ENCODE assay signal across 23 cellular contexts in the genomic region with DNA sequence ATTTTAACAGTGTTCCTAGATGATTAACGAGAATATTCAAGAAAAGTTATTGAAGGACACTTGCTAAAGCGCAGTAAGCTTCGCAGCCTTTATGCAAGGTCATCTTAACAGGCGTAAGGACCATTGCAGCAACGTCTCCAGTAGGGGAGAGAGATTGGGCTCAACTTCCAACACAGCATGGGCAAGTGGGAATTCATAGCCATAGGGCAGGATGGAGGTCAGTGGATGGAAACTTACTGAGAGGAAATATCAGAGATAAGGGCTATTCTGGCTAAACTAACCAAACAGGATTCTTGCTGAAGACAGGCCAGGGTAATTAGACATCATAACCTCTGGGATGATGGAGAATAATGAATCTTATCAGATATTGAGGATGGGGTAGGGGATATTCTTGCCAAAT.
"Had no signal": no experiment of that assay in that cellular context is flagged by ENCODE, and none has a peak within 500 bp of the region (broad histone marks: within the 10 kb centered on the region; RNA-seq: fewer than 3 reads in every experiment).

No MANE protein-coding gene starts in this region.

- H3K4me1 ChIP-seq: colonic mucosa, right lobe of liver had no signal

- H3K27ac Mint-ChIP-seq: memory B cell; mesothelial cell of epicardium; naive B cell; natural killer cell treated with Interleukin-12 subunit alpha and Interleukin-12 subunit beta and Interleukin-15 and Interleukin-18, amount 100 ng/mL, for 72 hours; neural progenitor cell; progenitor cell of endocrine pancreas; stimulated activated naive B cell treated with anti-CD40 and anti-IgM and Interleukin-4, amounts not matched to agents 10 μg/mL and 1 μg/mL and 100 μg/mL, for 72 hours; stimulated activated naive CD8-positive, alpha-beta T cell treated with anti-CD3 and anti-CD28 coated beads, Interleukin-15, Interleukin-2, amounts not matched to agents 100 ng/mL and 50 ng/mL, for 24 hours; type B pancreatic cell had no signal

- H3K9me3 ChIP-seq: colonic mucosa, mucosa of descending colon, right lobe of liver had no signal

- H3K4me2 ChIP-seq: neural progenitor cell had no signal

- H3K79me2 ChIP-seq: parathyroid adenoma had no signal

- H3K36me3 Mint-ChIP-seq: naive B cell had no signal

- H3K4me3 ChIP-seq: colonic mucosa, lung, mucosa of descending colon, neural progenitor cell, right lobe of liver had no signal

- H3K27ac ChIP-seq: colonic mucosa, neural progenitor cell, parathyroid adenoma, right lobe of liver had no signal

- H3K9ac ChIP-seq: neural progenitor cell, parathyroid adenoma had no signal

- H3K4me3 Mint-ChIP-seq: memory B cell; mesothelial cell of epicardium; naive B cell; natural killer cell treated with Interleukin-12 subunit alpha and Interleukin-12 subunit beta and Interleukin-15 and Interleukin-18, amount 100 ng/mL, for 72 hours; neural progenitor cell; stimulated activated naive B cell treated with anti-CD40 and anti-IgM and Interleukin-4, amounts not matched to agents 10 μg/mL and 1 μg/mL and 100 μg/mL, for 72 hours; stimulated activated naive CD8-positive, alpha-beta T cell treated with anti-CD3 and anti-CD28 coated beads, Interleukin-15, Interleukin-2, amounts not matched to agents 100 ng/mL and 50 ng/mL, for 24 hours; type B pancreatic cell had no signal

- ATAC-seq: left lobe of liver; mucosa of descending colon; natural killer cell treated with Interleukin-12 subunit alpha and Interleukin-12 subunit beta and Interleukin-15 and Interleukin-18, amount 100 ng/mL, for 72 hours; right lobe of liver; stimulated activated naive B cell treated with anti-CD40 and anti-IgM and Interleukin-4, amounts not matched to agents 10 μg/mL and 1 μg/mL and 100 μg/mL, for 72 hours had no signal

- H2AFZ ChIP-seq: neural progenitor cell, parathyroid adenoma had no signal

- H3K27me3 ChIP-seq: colonic mucosa, neural progenitor cell, right lobe of liver had no signal

- H3K9me3 Mint-ChIP-seq: memory B cell; mesothelial cell of epicardium; naive B cell; natural killer cell treated with Interleukin-12 subunit alpha and Interleukin-12 subunit beta and Interleukin-15 and Interleukin-18, amount 100 ng/mL, for 72 hours; neural progenitor cell; stimulated activated naive B cell treated with anti-CD40 and anti-IgM and Interleukin-4, amounts not matched to agents 10 μg/mL and 1 μg/mL and 100 μg/mL, for 72 hours; stimulated activated naive CD8-positive, alpha-beta T cell treated with anti-CD3 and anti-CD28 coated beads, Interleukin-15, Interleukin-2, amounts not matched to agents 100 ng/mL and 50 ng/mL, for 24 hours; type B pancreatic cell had no signal

- H3K4me1 Mint-ChIP-seq: naive B cell; neural progenitor cell; stimulated activated naive B cell treated with anti-CD40 and anti-IgM and Interleukin-4, amounts not matched to agents 10 μg/mL and 1 μg/mL and 100 μg/mL, for 72 hours had no signal

- H3K27me3 Mint-ChIP-seq: progenitor cell of endocrine pancreas, type B pancreatic cell had no signal

- DNase-seq: colonic mucosa; dermis blood vessel endothelial cell; effector memory CD4-positive, alpha-beta T cell; erythroblast; head of caudate nucleus; kidney; mucosa of descending colon; naive B cell; right lobe of liver; small intestine; stimulated activated CD4-positive, alpha-beta T cell treated with anti-CD3 and anti-CD28 coated beads, Interleukin-15, amount 100 ng/mL, for 24 hours; stimulated activated CD4-positive, alpha-beta T cell treated with anti-CD3 and anti-CD28 coated beads, Interleukin-2, amount 100 ng/mL, for 48 hours; stimulated activated naive B cell treated with anti-CD40 and anti-IgM and Interleukin-4, amounts not matched to agents 10 μg/mL and 1 μg/mL and 100 μg/mL, for 72 hours had no signal

- H3K36me3 ChIP-seq: colonic mucosa, neural progenitor cell had no signal
